1 cellular context compared by ENCODE assay signal in genomic region chrX:22278375-22278774, GRCh38.
TF ChIP-seq lines count a peak whose summit lies in the region.

No MANE protein-coding gene starts in this region.

TF ChIP-seq in WTC11, 78 proteins besides CTCF, POLR2A, EP300 and RAD21 (continued from another document):
- TF ChIP-seq CDX4 (CRISPR knock-in tag; IDR thresholded peaks at IDR 0.05; ENCODE audit: borderline replicate concordance) = no peak
- TF ChIP-seq ZNF317 (CRISPR knock-in tag; IDR thresholded peaks at IDR 0.05; ENCODE audit: borderline replicate concordance, low read depth) = no peak
- TF ChIP-seq GABPB1 (CRISPR knock-in tag; IDR thresholded peaks at IDR 0.05) = no peak
- no peak for TF ChIP-seq CREM (CRISPR knock-in tag; IDR thresholded peaks at IDR 0.05)
- no peak for TF ChIP-seq NR2C2 (CRISPR knock-in tag; IDR thresholded peaks at IDR 0.05)
- TF ChIP-seq HMGA2 (CRISPR knock-in tag; IDR thresholded peaks at IDR 0.05) = no peak
- TF ChIP-seq HMGXB4 (CRISPR knock-in tag; IDR thresholded peaks at IDR 0.05) = no peak
- no peak for TF ChIP-seq EMX1 (CRISPR knock-in tag; IDR thresholded peaks at IDR 0.05)
- no peak for TF ChIP-seq PREB (CRISPR knock-in tag; IDR thresholded peaks at IDR 0.05; ENCODE audit: borderline replicate concordance)
- no peak for TF ChIP-seq ETV6 (CRISPR knock-in tag; IDR thresholded peaks at IDR 0.05)
- TF ChIP-seq PRDM15 (CRISPR knock-in tag; IDR thresholded peaks at IDR 0.05) = no peak
- no peak for TF ChIP-seq FOXJ3 (CRISPR knock-in tag; IDR thresholded peaks at IDR 0.05; ENCODE audit: borderline replicate concordance)
- no peak for TF ChIP-seq MAX (CRISPR knock-in tag; IDR thresholded peaks at IDR 0.05)
- TF ChIP-seq TCF7 (CRISPR knock-in tag; IDR thresholded peaks at IDR 0.05; ENCODE audit: low read depth) = no peak
TF ChIP-seq in WTC11: peak in this region for 0.
